In genomic region chr16:11795887-11796226, GRCh38 we compare ENCODE assay signal across 7 cellular contexts. TPM values are rescaled to one million over a fixed set of nuclear protein-coding genes. Genes with fewer than 3 reads are reported as not detected.
A peak's percentile ranks its signal among the peaks of the same experiment; 100 is the strongest.
DNase-seq lines count a peak whose midpoint lies in the region; ATAC-seq lines count a peak whose summit lies in the region.

No MANE protein-coding gene starts in this region.

- H3K4me3 Mint-ChIP-seq in activated T-helper 2 cell treated with anti-CD3 and anti-CD28 coated beads, Interferon-gamma antibody, Interleukin-2, Interleukin-4, amounts not matched to agents 10 μg/mL and 5 μg/mL and 100 μg/mL, durations not matched to agents 14 hours and 24 hours and 36 hours (ENCODE audit: low read depth), result peak overlapping the region; percentile 86
- peak overlapping the region; percentile 88 to 89 for H3K4me3 Mint-ChIP-seq in stimulated activated naive CD8-positive, alpha-beta T cell treated with anti-CD3 and anti-CD28 coated beads, Interleukin-15, amount 100 ng/mL, for 72 hours

- H3K4me3 ChIP-seq in HUES6 (ENCODE audit: low read depth, low read length), result peak overlapping the region; percentile 96
- peak overlapping the region; percentile 84; the same call in 1 of the 2 replicates for H3K4me3 ChIP-seq in iPS-18c (ENCODE audit: insufficient read depth, low read depth, low read length)

- H3K27ac Mint-ChIP-seq in activated T-helper 2 cell treated with anti-CD3 and anti-CD28 coated beads, Interferon-gamma antibody, Interleukin-2, Interleukin-4, amounts not matched to agents 10 μg/mL and 5 μg/mL and 100 μg/mL, durations not matched to agents 14 hours and 24 hours and 36 hours, result peak overlapping the region; percentile 92
- H3K27ac Mint-ChIP-seq in stimulated activated naive CD8-positive, alpha-beta T cell treated with anti-CD3 and anti-CD28 coated beads, Interleukin-15, amount 100 ng/mL, for 72 hours, result peak overlapping the region; percentile 98 to 99

- peaks cover 11% of the 10 kb centered on the region for H3K36me3 ChIP-seq in HUES6 (ENCODE audit: control insufficient read depth, insufficient read depth, low read length)

- H3K9me3 ChIP-seq in HUES6 (ENCODE audit: control insufficient read depth, insufficient read depth, low read depth, low read length), result no peaks in the 10 kb centered on the region
- H3K9me3 ChIP-seq in iPS-18c (ENCODE audit: control insufficient read depth, insufficient read depth, low read length), result no peaks in the 10 kb centered on the region

- H3K36me3 Mint-ChIP-seq in activated T-helper 2 cell treated with anti-CD3 and anti-CD28 coated beads, Interferon-gamma antibody, Interleukin-2, Interleukin-4, amounts not matched to agents 10 μg/mL and 5 μg/mL and 100 μg/mL, durations not matched to agents 14 hours and 24 hours and 36 hours (ENCODE audit: low read depth), result peaks cover 69% of the 10 kb centered on the region

- no peaks in the 10 kb centered on the region for H3K9me3 Mint-ChIP-seq in activated T-helper 2 cell treated with anti-CD3 and anti-CD28 coated beads, Interferon-gamma antibody, Interleukin-2, Interleukin-4, amounts not matched to agents 10 μg/mL and 5 μg/mL and 100 μg/mL, durations not matched to agents 14 hours and 24 hours and 36 hours
- H3K9me3 Mint-ChIP-seq in stimulated activated naive CD8-positive, alpha-beta T cell treated with anti-CD3 and anti-CD28 coated beads, Interleukin-15, amount 100 ng/mL, for 72 hours, result no peaks in the 10 kb centered on the region

- peaks cover 78% of the 10 kb centered on the region for H3K4me1 Mint-ChIP-seq in activated T-helper 2 cell treated with anti-CD3 and anti-CD28 coated beads, Interferon-gamma antibody, Interleukin-2, Interleukin-4, amounts not matched to agents 10 μg/mL and 5 μg/mL and 100 μg/mL, durations not matched to agents 14 hours and 24 hours and 36 hours (ENCODE audit: low read depth)
- peaks cover 84% of the 10 kb centered on the region for H3K4me1 Mint-ChIP-seq in stimulated activated naive CD8-positive, alpha-beta T cell treated with anti-CD3 and anti-CD28 coated beads, Interleukin-15, amount 100 ng/mL, for 72 hours

- intact Hi-C loops in activated T-helper 2 cell treated with anti-CD3 and anti-CD28 coated beads, Interferon-gamma antibody, Interleukin-2, Interleukin-4, amounts not matched to agents 10 μg/mL and 5 μg/mL and 100 μg/mL, durations not matched to agents 14 hours and 24 hours and 36 hours (cut with micrococcal nuclease), result loop anchor here (2.0 to 10.0 kb wide), 5 partner anchors 53 to 854 kb away; partner anchors contain the start of genes CLEC16A, DEXI, SOCS1 and TXNDC11

- no peak for DNase-seq in activated T-helper 2 cell treated with anti-CD3 and anti-CD28 coated beads, Interferon-gamma antibody, Interleukin-2, Interleukin-4, amounts not matched to agents 10 μg/mL and 5 μg/mL and 100 μg/mL, durations not matched to agents 14 hours and 24 hours and 36 hours (ENCODE audit: low spot score)
- no peak for DNase-seq in stimulated activated naive CD8-positive, alpha-beta T cell treated with anti-CD3 and anti-CD28 coated beads, Interleukin-15, amount 100 ng/mL, for 72 hours
- no peak for DNase-seq in activated gamma-delta T cell (lab: John Stamatoyannopoulos, UW)
- DNase-seq in SW480 (ENCODE audit: low spot score), result no peak

- H3K9ac ChIP-seq in HUES6 (ENCODE audit: low read length), result peak overlapping the region; percentile 41

- H3K27me3 Mint-ChIP-seq in activated T-helper 2 cell treated with anti-CD3 and anti-CD28 coated beads, Interferon-gamma antibody, Interleukin-2, Interleukin-4, amounts not matched to agents 10 μg/mL and 5 μg/mL and 100 μg/mL, durations not matched to agents 14 hours and 24 hours and 36 hours (ENCODE audit: low read depth), result no peaks in the 10 kb centered on the region
- no peaks in the 10 kb centered on the region for H3K27me3 Mint-ChIP-seq in stimulated activated naive CD8-positive, alpha-beta T cell treated with anti-CD3 and anti-CD28 coated beads, Interleukin-15, amount 100 ng/mL, for 72 hours

- peaks cover 21% of the 10 kb centered on the region; the same call in 1 of the 2 replicates for H3K4me1 ChIP-seq in HUES6 (ENCODE audit: control insufficient read depth, insufficient read depth, low read length)

- no peaks in the 10 kb centered on the region for H3K27me3 ChIP-seq in HUES6 (ENCODE audit: control insufficient read depth, insufficient read depth, low read length)

- no peak overlapping the region for H3K27ac ChIP-seq in HUES6 (ENCODE audit: low read depth, low read length)

- no peak for ATAC-seq in stimulated activated naive CD8-positive, alpha-beta T cell treated with anti-CD3 and anti-CD28 coated beads, Interleukin-15, amount 100 ng/mL, for 72 hours
- ATAC-seq in HG03025 (IDR thresholded peaks at IDR 0.05; ENCODE audit: low FRiP score, unreplicated experiment), result no peak

RNA-seq across cellular contexts. Expression of gene ZC3H7A, which starts 1.2 kb away (rescaled TPM):
- 63.4 and 71.1 TPM in 2 replicates for total RNA-seq in activated T-helper 2 cell treated with anti-CD3 and anti-CD28 coated beads, Interferon-gamma antibody, Interleukin-2, Interleukin-4, amounts not matched to agents 10 μg/mL and 5 μg/mL and 100 μg/mL, durations not matched to agents 14 hours and 24 hours and 36 hours

RNA-seq across cellular contexts. Expression of gene TXNDC11, which starts 53.2 kb away (rescaled TPM):
- total RNA-seq in activated T-helper 2 cell treated with anti-CD3 and anti-CD28 coated beads, Interferon-gamma antibody, Interleukin-2, Interleukin-4, amounts not matched to agents 10 μg/mL and 5 μg/mL and 100 μg/mL, durations not matched to agents 14 hours and 24 hours and 36 hours, result 48.0 and 53.0 TPM in 2 replicates

RNA-seq across cellular contexts. Expression of gene RSL1D1, which starts 55.5 kb away (rescaled TPM):
- 326 and 348 TPM in 2 replicates for total RNA-seq in activated T-helper 2 cell treated with anti-CD3 and anti-CD28 coated beads, Interferon-gamma antibody, Interleukin-2, Interleukin-4, amounts not matched to agents 10 μg/mL and 5 μg/mL and 100 μg/mL, durations not matched to agents 14 hours and 24 hours and 36 hours
